ENCODE assay signal across 25 cellular contexts in genomic region chr14:30943694-30944093, GRCh38.
"Had no signal": no experiment of that assay in that cellular context is flagged by ENCODE, and none has a peak within 500 bp of the region (broad histone marks: within the 10 kb centered on the region; RNA-seq: fewer than 3 reads in every experiment).

No MANE protein-coding gene starts in this region.

- DNase-seq: activated CD4-positive, alpha-beta memory T cell treated with anti-CD3 and anti-CD28 coated beads, Interleukin-2, amount 10 ng/mL, durations not matched to agents 7 days and 5 days; activated CD4-positive, alpha-beta T cell treated with anti-CD3 and anti-CD28 coated beads for 36 hours; activated CD4-positive, alpha-beta T cell treated with anti-CD3 and anti-CD28 coated beads, Interleukin-2, amount 50 U/mL, for 1 hour; activated gamma-delta T cell; activated naive CD4-positive, alpha-beta T cell treated with anti-CD3 and anti-CD28 coated beads for 36 hours; activated T-cell treated with anti-CD3 and anti-CD28 coated beads for 4 hours; activated T-cell treated with anti-CD3 and anti-CD28 coated beads, Interleukin-2, amount 50 U/mL, for 48 hours; amygdala; brain microvascular endothelial cell; MM.1S; NCI-H1105; NCI-H1436; NCI-H1694 treated with DMSO at 0.1 percent for 48 hours; NCI-H2029 treated with DMSO at 0.1 percent for 48 hours; NCI-H345; NCI-H510A; NCI-H526 treated with DMSO at 0.1 percent for 48 hours; NCI-H82; T-cell had no signal

- FAIRE-seq: astrocyte had no signal

- H3K27me3 ChIP-seq: brain microvascular endothelial cell, cardiac muscle cell had no signal

- ATAC-seq: activated CD4-positive, alpha-beta T cell treated with anti-CD3 and anti-CD28 coated beads for 36 hours; activated T-helper 17 cell treated with anti-CD3 and anti-CD28 coated beads, Interleukin-2, amount 50 U/mL, for 72 hours; Right ventricle myocardium inferior; T-cell had no signal

- H3K27ac ChIP-seq: brain microvascular endothelial cell, cardiac muscle cell, SK-N-MC, VCaP had no signal

- H3K4me3 ChIP-seq: cardiac muscle cell, SK-N-MC had no signal
